Comparison of ENCODE assay signal across 1 cellular context in genomic region chr3:129416408-129416807, GRCh38.
TF ChIP-seq lines count a peak whose summit lies in the region.

No MANE protein-coding gene starts in this region.

TF ChIP-seq in HepG2, 621 proteins besides CTCF, POLR2A, EP300 and RAD21:
- no peak for TF ChIP-seq ZNF354B (CRISPR knock-in tag; IDR thresholded peaks at IDR 0.05)
